Comparison of ENCODE assay signal across 8 cellular contexts in genomic region chr10:90857635-90858488, GRCh38. TPM values are rescaled to one million over a fixed set of nuclear protein-coding genes. Genes with fewer than 3 reads are reported as not detected.
A peak's percentile ranks its signal among the peaks of the same experiment; 100 is the strongest.
DNase-seq lines count a peak whose midpoint lies in the region; ATAC-seq and TF ChIP-seq lines count a peak whose summit lies in the region.

HTR7 (minus strand) TSS chr10:90858039; CDS start chr10:90857671, 368 bp downstream.

- H2AFZ ChIP-seq in DND-41 (ENCODE audit: low read depth, low read length) = peak within 1 kb of the TSS; percentile 71

- H3K79me2 ChIP-seq in DND-41 (ENCODE audit: insufficient read depth, low read length) = no peaks in the 10 kb centered on the region

- H3K27ac ChIP-seq in DND-41 (ENCODE audit: low read length) = no peak within 1 kb of the TSS
- no peak within 1 kb of the TSS for H3K27ac ChIP-seq in right lobe of liver

- WGBS in right lobe of liver (ENCODE audit: insufficient coverage, low coverage, low lambda C conversion rate, missing lambda C conversion rate) = 1% methylated on average over 5 of the region's 105 CpGs

- H3K27me3 ChIP-seq in DND-41 (ENCODE audit: insufficient read depth, low read length, poor library complexity) (peaks cover 80% of the 10 kb centered on the region), right lobe of liver (peaks cover 0 to 29% of the 10 kb centered on the region in 2 donors)

- H3K9me3 Mint-ChIP-seq in dendritic cell treated with granulocyte-macrophage colony-stimulating factor and Interleukin-4, amounts not matched to agents 40 ng/mL and 50 ng/mL, for 4 days = no peaks in the 10 kb centered on the region

- TF ChIP-seq CTCF in DND-41 (IDR thresholded peaks at IDR 0.05; ENCODE audit: borderline replicate concordance, extremely low read depth, low read length, poor library complexity, severe bottlenecking) = peak; percentile 14
- peak; percentile 53 to 66 (median 62) for TF ChIP-seq CTCF in right lobe of liver (IDR thresholded peaks at IDR 0.05)

- no peaks in the 10 kb centered on the region for H3K36me3 Mint-ChIP-seq in dendritic cell treated with granulocyte-macrophage colony-stimulating factor and Interleukin-4, amounts not matched to agents 40 ng/mL and 50 ng/mL, for 4 days (ENCODE audit: low read depth)

- H3K4me3 Mint-ChIP-seq in dendritic cell treated with granulocyte-macrophage colony-stimulating factor and Interleukin-4, amounts not matched to agents 40 ng/mL and 50 ng/mL, for 4 days = peak within 1 kb of the TSS; percentile 94

- peak within 1 kb of the TSS; percentile 82 for H3K4me2 ChIP-seq in DND-41 (ENCODE audit: insufficient read depth, low read length)

- DNase-seq in DND-41 = peak; percentile 36
- peak; percentile 71 for DNase-seq in HuH-7.5 (ENCODE audit: low spot score)
- DNase-seq in activated CD4-positive, alpha-beta T cell treated with anti-CD3 and anti-CD28 coated beads for 1 hour = peak; percentile 49
- peak; percentile 53 to 69 (median 66) for DNase-seq in right lobe of liver
- DNase-seq in stimulated activated CD4-positive, alpha-beta T cell treated with anti-CD3 and anti-CD28 coated beads, Interleukin-4, amount 100 ng/mL, for 4 hours = peak; percentile 49 to 65
- DNase-seq in HT-29 (ENCODE audit: low spot score) = no peak

- H3K4me1 Mint-ChIP-seq in dendritic cell treated with granulocyte-macrophage colony-stimulating factor and Interleukin-4, amounts not matched to agents 40 ng/mL and 50 ng/mL, for 4 days (ENCODE audit: low read depth) = peaks cover 12% of the 10 kb centered on the region

- H4K20me1 ChIP-seq in DND-41 (ENCODE audit: insufficient read depth, low read length) = no peaks in the 10 kb centered on the region

- peaks cover 14% of the 10 kb centered on the region for H3K4me1 ChIP-seq in DND-41 (ENCODE audit: insufficient read depth, low read length)
- H3K4me1 ChIP-seq in right lobe of liver = peaks cover 0 to 6% (median 0%) of the 10 kb centered on the region in 4 donors

- TF ChIP-seq POLR2A in right lobe of liver (IDR thresholded peaks at IDR 0.05) = no peak

- H3K27me3 Mint-ChIP-seq in dendritic cell treated with granulocyte-macrophage colony-stimulating factor and Interleukin-4, amounts not matched to agents 40 ng/mL and 50 ng/mL, for 4 days = peaks cover 28% of the 10 kb centered on the region

- ATAC-seq in DND-41 (ENCODE audit: insufficient read depth, low read depth) (peak; percentile 81), GM21381 (IDR thresholded peaks at IDR 0.05; ENCODE audit: unreplicated experiment) (peak; percentile 75), right lobe of liver (peak; percentile 85 to 91 (median 90))

- H3K27ac Mint-ChIP-seq in dendritic cell treated with granulocyte-macrophage colony-stimulating factor and Interleukin-4, amounts not matched to agents 40 ng/mL and 50 ng/mL, for 4 days = peak within 1 kb of the TSS; percentile 89

- H3K9me3 ChIP-seq in DND-41 (ENCODE audit: insufficient read depth, low read length, severe bottlenecking) (no peaks in the 10 kb centered on the region), right lobe of liver (no peaks in the 10 kb centered on the region)

- H3K4me3 ChIP-seq in DND-41 (ENCODE audit: low read depth in 1 of 2, low read length in 2 of 2) = peak within 1 kb of the TSS in 1 of 2 experiments; percentile 56; a peak in 3 of 4 replicates
- peak within 1 kb of the TSS; percentile 51 to 59 (median 55) for H3K4me3 ChIP-seq in right lobe of liver

- H3K36me3 ChIP-seq in DND-41 (ENCODE audit: insufficient read depth, low read length) (no peaks in the 10 kb centered on the region), right lobe of liver (no peaks in the 10 kb centered on the region)

- peak within 1 kb of the TSS; percentile 36; the same call in 1 of the 2 replicates for H3K9ac ChIP-seq in DND-41 (ENCODE audit: low read depth, low read length)

- intact Hi-C loops in dendritic cell treated with granulocyte-macrophage colony-stimulating factor and Interleukin-4, amounts not matched to agents 40 ng/mL and 50 ng/mL, for 4 days (cut with micrococcal nuclease) = loop anchor here (5.0 to 10.0 kb wide), 2 partner anchors 71 to 1433 kb away; no protein-coding TSS in a partner anchor
- intact Hi-C loops in right lobe of liver (cut with DNase I) = no loop called here

RNA-seq across cellular contexts. Expression of gene HTR7, which starts in this region (rescaled TPM):
- under 1 TPM in 5 of 6 experiments, not detected in 1; 0.07 to 0.43 (median 0.19) TPM for total RNA-seq in right lobe of liver
- total RNA-seq in HT-29 (2014; rRNA removed; shearing (Covaris generic)) = not detected in 2 replicates

Comparison
In these comparisons a context has a peak if more than half of its experiments do, and no peak if none do; other contexts are left out.
1. Peak in DNase-seq, ATAC-seq and H3K4me3 ChIP-seq in right lobe of liver; RNA of the gene not detected or under 1 TPM.